In the genomic region with DNA sequence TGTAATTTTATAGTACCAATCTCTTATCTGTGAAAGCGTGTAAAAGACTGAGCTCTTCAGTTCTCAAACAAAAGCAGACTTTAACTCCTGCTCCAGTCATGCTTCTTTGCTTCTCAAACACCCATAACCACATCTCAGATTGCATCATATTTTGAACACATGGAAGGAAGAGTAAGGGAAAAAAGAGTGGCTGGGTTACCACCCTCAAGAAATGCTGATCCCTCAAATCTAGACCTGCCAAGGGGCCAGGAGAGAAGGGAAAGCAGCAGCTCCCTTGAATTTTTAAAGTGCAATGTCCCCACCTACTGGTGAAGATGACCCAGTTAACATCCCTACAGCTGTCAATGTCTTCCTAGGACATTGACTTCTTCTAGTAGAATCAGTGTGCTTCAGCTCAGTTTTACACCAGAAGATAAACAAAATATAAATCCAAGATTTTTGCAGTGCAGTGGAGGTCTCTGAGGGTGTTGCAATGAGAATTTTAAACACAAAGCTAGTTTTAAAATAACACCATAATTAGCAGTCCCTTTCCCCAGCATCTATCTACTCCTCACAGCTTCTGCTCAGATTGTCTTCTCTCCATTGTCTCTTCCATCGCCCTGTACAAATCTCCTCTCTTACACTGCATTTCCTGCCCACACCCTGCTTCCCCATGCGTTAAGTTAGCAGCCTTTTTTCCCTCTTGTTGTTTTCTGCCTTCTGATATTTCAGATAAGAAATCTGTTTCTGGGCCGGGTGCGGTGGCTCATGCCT, we compare ENCODE assay signal across 9 cellular contexts. TPM values are rescaled to one million over a fixed set of nuclear protein-coding genes. Genes with fewer than 3 reads are reported as not detected.
DNase-seq lines count a peak whose midpoint lies in the region; ATAC-seq and TF ChIP-seq lines count a peak whose summit lies in the region.
"Had no signal": no experiment of that assay in that cellular context is flagged by ENCODE, and none has a peak within 500 bp of the region (broad histone marks: within the 10 kb centered on the region; RNA-seq: fewer than 3 reads in every experiment).

No MANE protein-coding gene starts in this region.

- peaks cover 40 to 70% of the 10 kb centered on the region in 2 donors for H3K27me3 Mint-ChIP-seq in CD8-positive, alpha-beta memory T cell
- peaks cover 49% of the 10 kb centered on the region for H3K27me3 Mint-ChIP-seq in activated T-helper 17 cell treated with anti-CD3 and anti-CD28 coated beads, Interleukin-2, amount 50 U/mL, for 72 hours

- CTCF ChIA-PET in CD8-positive, alpha-beta memory T cell (lab: Charles Lee): interaction anchor here (1.2 to 4.4 kb wide), 9 partner anchors 9 to 698 kb away, joined by 3 to 46 read pairs (median 5); a partner anchor contains a TSS

- peak; percentile 69 for ATAC-seq in activated T-helper 17 cell treated with anti-CD3 and anti-CD28 coated beads, Interleukin-2, amount 50 U/mL, for 72 hours (replicated peaks)
- ATAC-seq in psoas muscle (peak in 2 of 4 donors; percentile 38 to 57), GM18502 (IDR thresholded peaks at IDR 0.05; ENCODE audit: poor library complexity, unreplicated experiment) (no peak), GM19452 (IDR thresholded peaks at IDR 0.05; ENCODE audit: unreplicated experiment) (no peak)

- no peaks in the 10 kb centered on the region for H3K36me3 ChIP-seq in CD8-positive, alpha-beta memory T cell (ENCODE audit: insufficient read depth, low read length)
- H3K36me3 ChIP-seq in psoas muscle (ENCODE audit: insufficient read depth in 1 of 2, low read depth in 1 of 2): no peaks in the 10 kb centered on the region

- H3K27ac Mint-ChIP-seq in CD8-positive, alpha-beta memory T cell: peak overlapping the region in 2 of 8 donors; percentile 4 to 8
- H3K27ac Mint-ChIP-seq in activated T-helper 17 cell treated with anti-CD3 and anti-CD28 coated beads, Interleukin-2, amount 50 U/mL, for 72 hours: no peak overlapping the region

- H3K4me3 Mint-ChIP-seq in CD8-positive, alpha-beta memory T cell: no peak overlapping the region
- no peak overlapping the region for H3K4me3 Mint-ChIP-seq in activated T-helper 17 cell treated with anti-CD3 and anti-CD28 coated beads, Interleukin-2, amount 50 U/mL, for 72 hours

- DNase-seq in CD8-positive, alpha-beta memory T cell: peak in 3 of 5 donors; percentile 3 to 34 (median 28)
- DNase-seq in GM19240 (ENCODE audit: insufficient read length, low spot score) (peak; percentile 27), NCI-H460 (ENCODE audit: extremely low read depth, low read depth) (peak; percentile 60), head of caudate nucleus (peak in 26 of 42 donors; percentile 8 to 65 (median 32)), psoas muscle (no peak)

- 48 to 52% (median 48%) methylated on average over 5 of the region's 5 CpGs for whole genome bisulfite sequencing in psoas muscle, 3 donors

- H3K4me3 ChIP-seq in CD8-positive, alpha-beta memory T cell (ENCODE audit: low read length): no peak overlapping the region
- no peak overlapping the region for H3K4me3 ChIP-seq in psoas muscle
- H3K4me3 ChIP-seq: skin epidermis had no signal

- no peaks in the 10 kb centered on the region for H3K9me3 ChIP-seq in CD8-positive, alpha-beta memory T cell (ENCODE audit: low read length)
- H3K9me3 ChIP-seq in psoas muscle: no peaks in the 10 kb centered on the region

- peaks cover 0 to 17% (median 13%) of the 10 kb centered on the region in 5 donors for H3K9me3 Mint-ChIP-seq in CD8-positive, alpha-beta memory T cell
- H3K9me3 Mint-ChIP-seq in activated T-helper 17 cell treated with anti-CD3 and anti-CD28 coated beads, Interleukin-2, amount 50 U/mL, for 72 hours: peaks cover 3% of the 10 kb centered on the region

- TF ChIP-seq CTCF in psoas muscle (IDR thresholded peaks at IDR 0.05): peak; percentile 51

- no peak overlapping the region for H3K27ac ChIP-seq in CD8-positive, alpha-beta memory T cell (ENCODE audit: low read depth, low read length)
- no peak overlapping the region for H3K27ac ChIP-seq in psoas muscle
- H3K27ac ChIP-seq: skin epidermis had no signal

- intact Hi-C loops in head of caudate nucleus (cut with DNase I) (no loop called here), psoas muscle (cut with DNase I) (no loop called here)

- H3K4me1 ChIP-seq in CD8-positive, alpha-beta memory T cell (ENCODE audit: insufficient read depth, low read length): no peaks in the 10 kb centered on the region
- no peaks in the 10 kb centered on the region for H3K4me1 ChIP-seq in psoas muscle

- H3K4me1 Mint-ChIP-seq in CD8-positive, alpha-beta memory T cell: no peaks in the 10 kb centered on the region
- no peaks in the 10 kb centered on the region for H3K4me1 Mint-ChIP-seq in activated T-helper 17 cell treated with anti-CD3 and anti-CD28 coated beads, Interleukin-2, amount 50 U/mL, for 72 hours

- peaks cover 0 to 15% (median 2%) of the 10 kb centered on the region in 3 donors for H3K36me3 Mint-ChIP-seq in CD8-positive, alpha-beta memory T cell
- H3K36me3 Mint-ChIP-seq in activated T-helper 17 cell treated with anti-CD3 and anti-CD28 coated beads, Interleukin-2, amount 50 U/mL, for 72 hours (ENCODE audit: low read depth): no peaks in the 10 kb centered on the region

- POLR2A ChIA-PET in CD8-positive, alpha-beta memory T cell (lab: Charles Lee): no interaction called here

- H3K27me3 ChIP-seq in CD8-positive, alpha-beta memory T cell (ENCODE audit: insufficient read depth, low read length, poor library complexity, severe bottlenecking): peaks cover 11% of the 10 kb centered on the region
- H3K27me3 ChIP-seq in psoas muscle (ENCODE audit: insufficient read depth in 3 of 3, low read length in 2 of 3): peaks cover 0 to 11% (median 5%) of the 10 kb centered on the region in 3 donors

RNA-seq across cellular contexts. Expression of a gene that starts 22.6 kb away (rescaled TPM):
- total RNA-seq in CD8-positive, alpha-beta memory T cell: under 1 TPM; 0.83 to 0.97 TPM
- polyA plus RNA-seq in CD8-positive, alpha-beta memory T cell: 5.0 TPM
- not detected in 2 replicates for total RNA-seq in NCI-H460 (2014; rRNA removed; shearing (Covaris generic))
- polyA plus RNA-seq in NCI-H460 (2014; cell fraction: nucleus; rRNA removed): not detected in 2 replicates
- total RNA-seq in activated T-helper 17 cell treated with anti-CD3 and anti-CD28 coated beads, Interleukin-2, amount 50 U/mL, for 72 hours: 1 to 10 TPM; 1.5 to 2.0 TPM
- 1 to 10 TPM in 2 of 4 donors, under 1 TPM in 1, not detected in 1; 0.38 to 1.2 (median 1.2) TPM for total RNA-seq in psoas muscle
- polyA plus RNA-seq in psoas muscle: not detected

RNA-seq across cellular contexts. Expression of a gene that starts 30.8 kb away (rescaled TPM):
- total RNA-seq in CD8-positive, alpha-beta memory T cell: under 1 TPM; 0.77 to 0.97 TPM
- polyA plus RNA-seq in CD8-positive, alpha-beta memory T cell: 0.62 TPM
- total RNA-seq in NCI-H460 (2014; rRNA removed; shearing (Covaris generic)): 0.40 and 0.58 TPM in 2 replicates
- 2.7 and 6.6 TPM in 2 replicates for polyA plus RNA-seq in NCI-H460 (2014; cell fraction: nucleus; rRNA removed)
- 1 to 10 TPM; 2.8 to 4.2 TPM for total RNA-seq in activated T-helper 17 cell treated with anti-CD3 and anti-CD28 coated beads, Interleukin-2, amount 50 U/mL, for 72 hours
- total RNA-seq in psoas muscle: under 1 TPM in 1 of 4 donors, not detected in 3; 0.21 TPM
- polyA plus RNA-seq in psoas muscle: under 1 TPM; 0.10 to 0.25 (median 0.18) TPM

RNA-seq across cellular contexts. Expression of a gene that starts 44.8 kb away (rescaled TPM):
- total RNA-seq in CD8-positive, alpha-beta memory T cell: 1 to 10 TPM; 1.2 TPM
- polyA plus RNA-seq in CD8-positive, alpha-beta memory T cell: 1.9 TPM
- not detected in 2 replicates for total RNA-seq in NCI-H460 (2014; rRNA removed; shearing (Covaris generic))
- polyA plus RNA-seq in NCI-H460 (2014; cell fraction: nucleus; rRNA removed): not detected in 2 replicates
- total RNA-seq in activated T-helper 17 cell treated with anti-CD3 and anti-CD28 coated beads, Interleukin-2, amount 50 U/mL, for 72 hours: under 1 TPM; 0.17 to 0.77 TPM
- 1 to 10 TPM in 1 of 4 donors, under 1 TPM in 2, not detected in 1; 0.16 to 1.8 (median 0.99) TPM for total RNA-seq in psoas muscle
- not detected for polyA plus RNA-seq in psoas muscle

RNA-seq across cellular contexts. Expression of a gene that starts 52.6 kb away (rescaled TPM):
- 100 to 1,000 TPM; 221 to 228 TPM for total RNA-seq in CD8-positive, alpha-beta memory T cell
- polyA plus RNA-seq in CD8-positive, alpha-beta memory T cell: 35.8 TPM
- total RNA-seq in NCI-H460 (2014; rRNA removed; shearing (Covaris generic)): 29.8 and 30.7 TPM in 2 replicates
- 39.4 and 67.2 TPM in 2 replicates for polyA plus RNA-seq in NCI-H460 (2014; cell fraction: nucleus; rRNA removed)
- 100 to 1,000 TPM in 1 of 2 donors, 10 to 100 TPM in 1; 94.0 to 169 TPM for total RNA-seq in activated T-helper 17 cell treated with anti-CD3 and anti-CD28 coated beads, Interleukin-2, amount 50 U/mL, for 72 hours
- 10 to 100 TPM; 13.6 to 18.5 (median 16.5) TPM for total RNA-seq in psoas muscle
- polyA plus RNA-seq in psoas muscle: 10 to 100 TPM in 1 of 3 donors, 1 to 10 TPM in 2; 7.6 to 16.6 (median 7.7) TPM

RNA-seq across cellular contexts. Expression of a gene that starts 57.9 kb away (rescaled TPM):
- total RNA-seq in CD8-positive, alpha-beta memory T cell: 100 to 1,000 TPM; 311 to 326 TPM
- 422 TPM for polyA plus RNA-seq in CD8-positive, alpha-beta memory T cell
- 48.2 and 50.3 TPM in 2 replicates for total RNA-seq in NCI-H460 (2014; rRNA removed; shearing (Covaris generic))
- polyA plus RNA-seq in NCI-H460 (2014; cell fraction: nucleus; rRNA removed): 47.3 and 52.9 TPM in 2 replicates
- 100 to 1,000 TPM; 286 to 344 TPM for total RNA-seq in activated T-helper 17 cell treated with anti-CD3 and anti-CD28 coated beads, Interleukin-2, amount 50 U/mL, for 72 hours
- 10 to 100 TPM in 3 of 4 donors, 1 to 10 TPM in 1; 7.0 to 10.8 (median 10.2) TPM for total RNA-seq in psoas muscle
- polyA plus RNA-seq in psoas muscle: 10 to 100 TPM in 2 of 3 donors, 1 to 10 TPM in 1; 7.7 to 19.2 (median 14.2) TPM

Comparison
In these comparisons a context has a peak if more than half of its experiments do, and no peak if none do; other contexts are left out.
1. DNase-seq: peak in CD8-positive, alpha-beta memory T cell (3 of 5), GM19240 (single experiment), NCI-H460 (single experiment) and head of caudate nucleus (26 of 42); none in psoas muscle (0 of 2).